ENCODE assay signal across 13 cellular contexts in genomic region chr17:17173921-17174320, GRCh38.
"Had no signal": no experiment of that assay in that cellular context is flagged by ENCODE, and none has a peak within 500 bp of the region (broad histone marks: within the 10 kb centered on the region; RNA-seq: fewer than 3 reads in every experiment).

No MANE protein-coding gene starts in this region.

- H3K4me3 Mint-ChIP-seq: mesothelial cell of epicardium; stimulated activated naive B cell treated with anti-CD40 and anti-IgM and Interleukin-4, amounts not matched to agents 10 μg/mL and 1 μg/mL and 100 μg/mL, for 72 hours had no signal

- H3K4me1 ChIP-seq: ascending aorta had no signal

- H3K4me3 ChIP-seq: ascending aorta, esophagus muscularis mucosa, lower lobe of right lung, right atrium auricular region, skin epidermis, tibial nerve had no signal

- H3K27me3 ChIP-seq: ascending aorta, esophagus muscularis mucosa, right atrium auricular region, tibial nerve had no signal

- DNase-seq: activated CD4-positive, alpha-beta T cell treated with anti-CD3 and anti-CD28 coated beads for 1 hour; glutamatergic neuron; lower lobe of right lung; SHP77 treated with DMSO at 0.1 percent for 48 hours; stimulated activated naive B cell treated with anti-CD40 and anti-IgM and Interleukin-4, amounts not matched to agents 10 μg/mL and 1 μg/mL and 100 μg/mL, for 72 hours; T-helper 9 cell had no signal

- H3K27me3 Mint-ChIP-seq: stimulated activated naive B cell treated with anti-CD40 and anti-IgM and Interleukin-4, amounts not matched to agents 10 μg/mL and 1 μg/mL and 100 μg/mL, for 72 hours had no signal

- H3K27ac Mint-ChIP-seq: mesothelial cell of epicardium; stimulated activated naive B cell treated with anti-CD40 and anti-IgM and Interleukin-4, amounts not matched to agents 10 μg/mL and 1 μg/mL and 100 μg/mL, for 72 hours had no signal

- H3K9me3 ChIP-seq: ascending aorta, esophagus muscularis mucosa, lower lobe of right lung, right atrium auricular region, tibial nerve had no signal

- ATAC-seq: activated naive CD4-positive, alpha-beta T cell treated with anti-CD3 and anti-CD28 coated beads, Interleukin-2, amount 50 U/mL, for 72 hours; lower lobe of right lung; stimulated activated naive B cell treated with anti-CD40 and anti-IgM and Interleukin-4, amounts not matched to agents 10 μg/mL and 1 μg/mL and 100 μg/mL, for 72 hours had no signal

- H3K9me3 Mint-ChIP-seq: activated naive CD4-positive, alpha-beta T cell treated with anti-CD3 and anti-CD28 coated beads, Interleukin-2, amount 50 U/mL, for 72 hours; mesothelial cell of epicardium; stimulated activated naive B cell treated with anti-CD40 and anti-IgM and Interleukin-4, amounts not matched to agents 10 μg/mL and 1 μg/mL and 100 μg/mL, for 72 hours had no signal

- H3K27ac ChIP-seq: ascending aorta, esophagus muscularis mucosa, lower lobe of right lung, right atrium auricular region had no signal
